ENCODE assay signal across 18 cellular contexts in the genomic region with DNA sequence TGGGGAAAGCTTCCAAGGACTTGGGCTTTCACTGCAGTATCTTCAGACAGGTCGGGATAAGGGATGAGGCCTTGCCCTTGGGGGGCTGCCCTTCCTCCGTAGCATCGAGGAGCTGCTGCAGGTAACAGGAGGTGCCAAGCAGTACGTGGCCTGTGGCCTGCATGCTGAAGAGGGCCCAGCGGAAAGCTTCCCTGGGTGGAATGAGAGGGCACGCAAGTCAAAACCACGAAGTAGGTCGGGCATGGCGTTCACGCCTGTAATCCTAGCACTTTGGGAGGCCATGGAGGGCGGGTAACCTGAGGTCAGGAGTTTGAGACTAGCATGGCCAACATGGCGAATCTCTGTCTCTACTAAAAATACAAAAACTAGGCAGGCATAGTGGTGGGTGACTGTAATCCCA. TPM values are rescaled to one million over a fixed set of nuclear protein-coding genes. Genes with fewer than 3 reads are reported as not detected.
"Had no signal": no experiment of that assay in that cellular context is flagged by ENCODE, and none has a peak within 500 bp of the region (broad histone marks: within the 10 kb centered on the region; RNA-seq: fewer than 3 reads in every experiment).

No MANE protein-coding gene starts in this region.

- ATAC-seq: right lobe of liver, T-cell had no signal

- DNase-seq: activated CD4-positive, CD25-positive, alpha-beta regulatory T cell treated with anti-CD3 and anti-CD28 coated beads, Interleukin-2, amount 50 U/mL, for 72 hours; activated naive CD8-positive, alpha-beta T cell treated with anti-CD3 and anti-CD28 coated beads, Interleukin-2, amount 10 ng/mL, durations not matched to agents 7 days and 5 days; anterior cingulate cortex; kidney; occipital lobe; psoas muscle; right lobe of liver; T-cell; T-helper 9 cell had no signal

- H3K36me3 ChIP-seq: left lung, right lobe of liver, thyroid gland had no signal

- H3K9me3 ChIP-seq: left lung, psoas muscle, right lobe of liver, thyroid gland had no signal

- H3K4me3 ChIP-seq: left lung, psoas muscle, right lobe of liver, SK-N-MC, thyroid gland had no signal

- H3K27me3 ChIP-seq: left lung, right lobe of liver, thyroid gland had no signal

- H3K27ac ChIP-seq: left lung, psoas muscle, right lobe of liver, SK-N-MC, thyroid gland had no signal

- H3K4me1 ChIP-seq: psoas muscle, right lobe of liver had no signal

RNA-seq across cellular contexts. Expression of a gene that starts 12.9 kb away (rescaled TPM):
- total RNA-seq: activated CD8-positive, alpha-beta memory T cell treated with anti-CD3 and anti-CD28 coated beads for 36 hours; activated naive CD8-positive, alpha-beta T cell treated with anti-CD3 and anti-CD28 coated beads, Interleukin-2, amount 10 ng/mL, durations not matched to agents 7 days and 5 days; activated T-helper 1 cell treated with anti-CD3 and anti-CD28 coated beads, Interleukin-12 subunit alpha, Interleukin-12 subunit beta, Interleukin-2, Interleukin-4 antibody, amounts not matched to agents 30 ng/mL and 10 ng/mL and 1 ng/mL, durations not matched to agents 14 hours and 24 hours and 36 hours; chondrocyte; dermis microvascular lymphatic vessel endothelial cell; epithelial cell of proximal tubule; glomerular endothelial cell; kidney; left lung; occipital lobe had no signal

RNA-seq across cellular contexts. Expression of a gene that starts 35.5 kb away (rescaled TPM):
- total RNA-seq: occipital lobe had no signal
